In the genomic region with DNA sequence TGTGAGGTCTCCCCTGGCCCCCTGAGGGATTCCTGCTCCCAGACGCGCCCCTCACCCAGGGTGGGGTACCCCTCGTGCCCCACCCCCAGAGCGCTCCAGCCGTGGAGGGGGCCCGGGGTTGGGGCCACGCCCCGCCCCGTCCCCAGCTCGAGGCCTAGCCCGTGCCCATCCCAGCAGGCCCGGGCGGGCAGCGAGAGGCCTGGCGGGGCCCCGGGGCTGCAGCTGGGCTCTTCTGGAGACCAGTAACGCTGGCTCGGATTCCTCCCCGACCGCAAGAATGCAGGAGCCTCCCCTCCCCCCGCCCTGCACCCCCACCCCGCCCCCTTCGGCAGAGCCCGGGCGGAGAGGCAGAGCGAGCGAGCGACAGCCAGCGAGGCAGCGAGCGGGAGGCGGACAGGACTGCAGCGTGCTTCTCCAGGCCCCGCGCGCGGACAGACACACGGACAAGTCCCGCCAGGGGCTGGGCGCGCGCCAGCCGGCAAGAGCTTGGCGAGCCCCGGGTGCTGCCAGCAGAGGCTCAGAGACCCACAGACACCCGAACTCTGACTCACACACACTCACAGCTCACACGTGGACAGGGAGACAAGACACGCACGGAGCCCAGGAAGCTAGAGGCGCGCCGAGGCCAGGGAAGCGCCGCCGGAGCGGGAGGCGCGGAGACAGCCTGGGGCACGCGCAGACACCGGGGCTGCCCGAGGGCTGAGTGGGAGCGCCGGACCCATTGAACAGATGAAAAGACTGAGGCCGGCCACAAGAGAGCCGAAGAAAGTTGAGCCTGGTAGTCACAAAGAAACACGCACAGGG, we compare ENCODE assay signal across 9 cellular contexts. TPM values are rescaled to one million over a fixed set of nuclear protein-coding genes. Genes with fewer than 3 reads are reported as not detected.
DNase-seq lines count a peak whose midpoint lies in the region; ATAC-seq, FAIRE-seq and TF ChIP-seq lines count a peak whose summit lies in the region.
"Had no signal": no experiment of that assay in that cellular context is flagged by ENCODE, and none has a peak within 500 bp of the region (broad histone marks: within the 10 kb centered on the region; RNA-seq: fewer than 3 reads in every experiment).

No MANE protein-coding gene starts in this region.

- ATAC-seq in heart left ventricle = peak in 3 of 4 donors; percentile 20 to 47 (median 35)
- ATAC-seq in HG02885 (IDR thresholded peaks at IDR 0.05; ENCODE audit: poor library complexity, unreplicated experiment) = no peak

- peak overlapping the region; percentile 5 for H3K4me2 ChIP-seq in parathyroid adenoma (ENCODE audit: low read length)

- H3K4me1 ChIP-seq in NT2/D1 (ENCODE audit: insufficient read depth, insufficient read length) (peaks cover 26% of the 10 kb centered on the region), adipocyte (ENCODE audit: control insufficient read depth, insufficient read depth, low read length) (peaks cover 74% of the 10 kb centered on the region), heart left ventricle (peaks cover 27 to 92% (median 88%) of the 10 kb centered on the region in 12 donors), parathyroid adenoma (peaks cover 11% of the 10 kb centered on the region)

- TF ChIP-seq POLR2A in heart left ventricle (IDR thresholded peaks at IDR 0.05) (peak in 1 of 2 donors; percentile 28), GM12892 (IDR thresholded peaks at IDR 0.05; ENCODE audit: low read depth, low read length) (no peak)

- peak overlapping the region; percentile 77 for H3K4me3 ChIP-seq in NT2/D1 (ENCODE audit: insufficient read length, low read depth)
- peak overlapping the region; percentile 80 for H3K4me3 ChIP-seq in adipocyte (ENCODE audit: low read length)
- peak overlapping the region in 11 of 12 donors; percentile 20 to 59 (median 47) for H3K4me3 ChIP-seq in heart left ventricle
- H3K4me3 ChIP-seq in parathyroid adenoma (ENCODE audit: low read depth, low read length) = no peak overlapping the region

- FAIRE-seq in GM12892 (lab: Jason Lieb, UNC) = no peak

- TF ChIP-seq CTCF in heart left ventricle (IDR thresholded peaks at IDR 0.05) (peak in 1 of 12 donors; percentile 6), parathyroid adenoma (IDR thresholded peaks at IDR 0.05) (no peak)

- peaks cover 34% of the 10 kb centered on the region for H3K36me3 ChIP-seq in NT2/D1 (ENCODE audit: insufficient read depth, insufficient read length, low read length)
- H3K36me3 ChIP-seq in adipocyte (ENCODE audit: control insufficient read depth, insufficient read depth, low read length, severe bottlenecking) = peaks cover 27% of the 10 kb centered on the region
- peaks cover 0 to 28% (median 22%) of the 10 kb centered on the region in 9 donors for H3K36me3 ChIP-seq in heart left ventricle
- no peaks in the 10 kb centered on the region for H3K36me3 ChIP-seq in parathyroid adenoma (ENCODE audit: control insufficient read depth, insufficient read depth, low read length)

- intact Hi-C loops in heart left ventricle (cut with DNase I) = loop anchor here in 1 of 10 donors (5.0 kb wide), 1 partner anchor 192 kb away; a partner anchor contains a TSS

- H2AFZ ChIP-seq in parathyroid adenoma = no peak overlapping the region

- H3K27me3 ChIP-seq in NT2/D1 (ENCODE audit: insufficient read depth, insufficient read length) (no peaks in the 10 kb centered on the region), adipocyte (replicated peaks; ENCODE audit: control insufficient read depth, insufficient read depth, low read length) (no peaks in the 10 kb centered on the region), heart left ventricle (no peaks in the 10 kb centered on the region), parathyroid adenoma (ENCODE audit: control insufficient read depth, insufficient read depth, low read length) (no peaks in the 10 kb centered on the region)

- in situ Hi-C loops in Caki2 (cut with HindIII; ENCODE audit: low pct_unique_long_range_greater_than_20kb, low sequenced_read_pairs) = no loop called here

- peak overlapping the region; percentile 90 for H3K9ac ChIP-seq in NT2/D1 (ENCODE audit: insufficient read length, low read depth)
- H3K9ac ChIP-seq in adipocyte (ENCODE audit: low read length) = peak overlapping the region; percentile 97
- no peak overlapping the region for H3K9ac ChIP-seq in parathyroid adenoma

- DNase-seq in Caki2 (ENCODE audit: low read depth) = peak; percentile 76
- DNase-seq in NT2/D1 (ENCODE audit: low read depth, low spot score) = no peak
- DNase-seq in adipocyte (ENCODE audit: low read depth) = peak; percentile 93
- DNase-seq in heart left ventricle = peak; percentile 78 to 88 (median 86)
- no peak for DNase-seq in GM12892 (ENCODE audit: insufficient read length)
- DNase-seq in OCI-M1 (lab: John Stamatoyannopoulos, UW) = no peak

- no peaks in the 10 kb centered on the region for H3K9me3 ChIP-seq in NT2/D1 (ENCODE audit: insufficient read depth, low read length)
- no peaks in the 10 kb centered on the region for H3K9me3 ChIP-seq in adipocyte (ENCODE audit: control insufficient read depth, low read length)
- no peaks in the 10 kb centered on the region for H3K9me3 ChIP-seq in heart left ventricle
- H3K9me3 ChIP-seq in parathyroid adenoma (ENCODE audit: control insufficient read depth, low read length) = no peaks in the 10 kb centered on the region

- 8 to 22% (median 12%) methylated on average over 20 to 67 of the region's 67 CpGs for WGBS in heart left ventricle, 4 donors

- H3K27ac ChIP-seq in heart left ventricle = peak overlapping the region; percentile 87 to 100 (median 95)
- H3K27ac ChIP-seq in parathyroid adenoma = peak overlapping the region; percentile 56
- H3K27ac ChIP-seq: HL-60 had no signal

- H3K79me2 ChIP-seq in parathyroid adenoma = no peaks in the 10 kb centered on the region

RNA-seq across cellular contexts. Expression of a gene that starts 15.2 kb away (rescaled TPM):
- 3.4 and 3.9 TPM in 2 replicates for total RNA-seq in Caki2 (2014; rRNA removed; shearing (Covaris generic); ENCODE audit: low replicate concordance)
- total RNA-seq in heart left ventricle = 10 to 100 TPM; 33.4 to 80.3 (median 44.3) TPM
- polyA plus RNA-seq in heart left ventricle = 100 to 1,000 TPM in 1 of 2 donors, 10 to 100 TPM in 1; 28.0 to 102 TPM
- 3.1 TPM for polyA plus RNA-seq in GM12892 (2012; ENCODE audit: missing spikeins)

RNA-seq across cellular contexts. Expression of a gene that starts 26.8 kb away (rescaled TPM):
- not detected in 2 replicates for total RNA-seq in Caki2 (2014; rRNA removed; shearing (Covaris generic); ENCODE audit: low replicate concordance)
- under 1 TPM in 1 of 9 donors, not detected in 8; 0.11 TPM for total RNA-seq in heart left ventricle
- under 1 TPM; 0.25 to 0.27 TPM for polyA plus RNA-seq in heart left ventricle
- 2.1 TPM for polyA plus RNA-seq in GM12892 (2012; ENCODE audit: missing spikeins)

RNA-seq across cellular contexts. Expression of a gene that starts 45.6 kb away (rescaled TPM):
- total RNA-seq in Caki2 (2014; rRNA removed; shearing (Covaris generic); ENCODE audit: low replicate concordance) = not detected in 2 replicates
- total RNA-seq in heart left ventricle = not detected
- polyA plus RNA-seq in heart left ventricle = not detected
- polyA plus RNA-seq in GM12892 (2012; ENCODE audit: missing spikeins) = 1.5 TPM

Comparison
In these comparisons a context has a peak if more than half of its experiments do, and no peak if none do; other contexts are left out.
1. DNase-seq: peak in Caki2 (single experiment), adipocyte (single experiment) and heart left ventricle (5 of 5); none in NT2/D1 (single experiment), GM12892 (single experiment) and OCI-M1 (single experiment).